ENCODE assay signal across 8 cellular contexts in genomic region chr7:36367561-36367889, GRCh38. TPM values are rescaled to one million over a fixed set of nuclear protein-coding genes. Genes with fewer than 3 reads are reported as not detected.
A peak's percentile ranks its signal among the peaks of the same experiment; 100 is the strongest.
DNase-seq lines count a peak whose midpoint lies in the region; ATAC-seq, FAIRE-seq and TF ChIP-seq lines count a peak whose summit lies in the region.

No MANE protein-coding gene starts in this region.

- H3K4me3 ChIP-seq in AG10803 (ENCODE audit: low read length) (peak overlapping the region; percentile 79), bronchial epithelial cell (ENCODE audit: low read depth, low read length) (peak overlapping the region; percentile 82), muscle layer of duodenum (ENCODE audit: low read depth in 1 of 2, low read length in 2 of 2) (peak overlapping the region; percentile 80 to 91)

- TF ChIP-seq CTCF in AG10803 (conservative IDR thresholded peaks at IDR 0.05; ENCODE audit: low read length) (no peak), bronchial epithelial cell (IDR thresholded peaks at IDR 0.05; ENCODE audit: insufficient read depth, low read length, severe bottlenecking) (no peak)

- H3K27ac ChIP-seq in muscle layer of duodenum (ENCODE audit: low read length) = no peak overlapping the region

- peak; percentile 31 for ATAC-seq in HG03103 (IDR thresholded peaks at IDR 0.05; ENCODE audit: low read depth, unreplicated experiment)

- H3K4me1 ChIP-seq in muscle layer of duodenum (ENCODE audit: control insufficient read depth in 1 of 2, insufficient read depth in 2 of 2, low read length in 2 of 2) = peaks cover 0 to 9% of the 10 kb centered on the region in 2 donors

- H3K27me3 ChIP-seq in bronchial epithelial cell (ENCODE audit: control insufficient read depth, insufficient read depth, low read length) (no peaks in the 10 kb centered on the region), muscle layer of duodenum (ENCODE audit: low read depth, low read length) (no peaks in the 10 kb centered on the region)

- H3K36me3 ChIP-seq in bronchial epithelial cell (ENCODE audit: control insufficient read depth, insufficient read depth, low read length) (no peaks in the 10 kb centered on the region), muscle layer of duodenum (ENCODE audit: control insufficient read depth in 1 of 2, insufficient read depth in 2 of 2, low read length in 2 of 2) (no peaks in the 10 kb centered on the region)

- DNase-seq in AG10803 (ENCODE audit: low read depth) (no peak), bronchial epithelial cell (ENCODE audit: low read depth) (no peak), T-helper 9 cell (no peak), SHP77 treated with DMSO at 0.1 percent for 48 hours (lab: John Stamatoyannopoulos, UW) (no peak), anterior cingulate cortex (lab: John Stamatoyannopoulos, UW) (no peak), hepatic stellate cell (ENCODE audit: low spot score) (no peak)

- no peaks in the 10 kb centered on the region for H3K9me3 ChIP-seq in muscle layer of duodenum (ENCODE audit: control insufficient read depth in 1 of 2, low read length in 2 of 2)

- FAIRE-seq in bronchial epithelial cell (lab: Jason Lieb, UNC) = no peak

RNA-seq across cellular contexts. Expression of gene ANLN, which starts 22.1 kb away (rescaled TPM):
- total RNA-seq in bronchial epithelial cell = 1.2 and 2.4 TPM in 2 replicates
